ENCODE assay signal across 8 cellular contexts in the genomic region with DNA sequence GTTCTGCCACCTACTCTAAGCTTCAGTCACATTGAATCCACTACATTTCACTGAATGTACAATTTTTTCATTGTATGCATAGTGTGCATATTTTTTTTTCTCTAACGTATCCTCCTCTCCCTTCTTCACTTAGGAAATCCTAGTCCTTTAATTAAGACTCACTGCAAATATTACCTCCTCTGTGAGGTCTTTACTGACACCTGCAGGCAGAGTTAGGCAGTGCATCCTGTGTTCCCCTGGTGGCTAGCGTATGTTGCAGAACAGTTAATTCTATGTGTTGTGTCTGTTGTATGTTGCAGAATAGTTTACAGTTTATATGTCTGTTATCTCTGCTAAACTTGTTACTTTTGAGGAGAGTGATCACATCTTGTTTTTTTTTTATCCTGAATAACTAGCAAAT.
DNase-seq lines count a peak whose midpoint lies in the region; ATAC-seq and TF ChIP-seq lines count a peak whose summit lies in the region.
"Not testable (repeated sequence)": the region's sequence is repeated elsewhere in the genome, so short reads cannot be mapped to it uniquely, and the experiment has no call there.

No MANE protein-coding gene starts in this region.

- ATAC-seq in DND-41 (ENCODE audit: insufficient read depth, low read depth): peak; percentile 95
- ATAC-seq in IMR-90 (ENCODE audit: low read depth): peak; percentile 99
- ATAC-seq in activated CD8-positive, alpha-beta T cell treated with anti-CD3 and anti-CD28 coated beads for 36 hours: peak; percentile 99
- ATAC-seq in central memory CD8-positive, alpha-beta T cell (replicated peaks; ENCODE audit: extremely low read depth, poor library complexity, severe bottlenecking): peak; percentile 89
- peak; percentile 59 for ATAC-seq in left ventricle myocardium superior
- peak; percentile 84 to 86 for ATAC-seq in natural killer cell treated with Interleukin-12 subunit alpha and Interleukin-12 subunit beta and Interleukin-15 and Interleukin-18, amount 100 ng/mL, for 72 hours
- peak; percentile 77 for ATAC-seq in stimulated activated naive CD8-positive, alpha-beta T cell treated with anti-CD3 and anti-CD28 coated beads, Interleukin-15, amount 100 ng/mL, for 72 hours

- H3K36me3 ChIP-seq in DND-41 (ENCODE audit: insufficient read depth, low read length); IMR-90 (ENCODE audit: control insufficient read depth, insufficient read depth, low read length): not testable (repeated sequence)

- H3K56ac ChIP-seq in H9 (ENCODE audit: insufficient read length, low read depth, low read length); IMR-90 (ENCODE audit: extremely low read depth, insufficient read depth, low read length): not testable (repeated sequence)

- H3K9me1 ChIP-seq in IMR-90 (ENCODE audit: insufficient read depth, low read length): not testable (repeated sequence)

- H3K9me3 ChIP-seq in DND-41 (ENCODE audit: insufficient read depth, low read length, severe bottlenecking); H9 (ENCODE audit: control insufficient read depth, low read depth, low read length); IMR-90 (ENCODE audit: control insufficient read depth, insufficient read depth, low read length): not testable (repeated sequence)

- POLR2A ChIA-PET in IMR-90 (lab: Charles Lee; ENCODE audit: unreplicated experiment); activated CD8-positive, alpha-beta T cell treated with anti-CD3 and anti-CD28 coated beads for 36 hours (lab: Charles Lee): not testable (repeated sequence)

- not testable (repeated sequence) for BruUV-seq in IMR-90 (replicated peaks; lab: Mats Ljungman, UMichigan)

- not testable (repeated sequence) for TF ChIP-seq POLR2A in IMR-90 (IDR thresholded peaks at IDR 0.05; ENCODE audit: low read depth, low read length)

- not testable (repeated sequence) for H3K9ac ChIP-seq in DND-41 (ENCODE audit: low read depth, low read length); H9 (ENCODE audit: extremely low read depth, insufficient read length, low read length); IMR-90 (ENCODE audit: low read depth, low read length)

- not testable (repeated sequence) for H4K20me1 ChIP-seq in DND-41 (ENCODE audit: insufficient read depth, low read length); H9 (ENCODE audit: control insufficient read depth, insufficient read depth, insufficient read length); IMR-90 (ENCODE audit: insufficient read depth, low read length)

- H3K4me1 ChIP-seq in DND-41 (ENCODE audit: insufficient read depth, low read length); H9 (ENCODE audit: insufficient read depth, low read length); IMR-90 (ENCODE audit: control insufficient read depth, insufficient read depth, low read length): not testable (repeated sequence)

- not testable (repeated sequence) for H3K9me3 Mint-ChIP-seq in H9; activated CD8-positive, alpha-beta T cell treated with anti-CD3 and anti-CD28 coated beads for 36 hours; central memory CD8-positive, alpha-beta T cell; natural killer cell treated with Interleukin-12 subunit alpha and Interleukin-12 subunit beta and Interleukin-15 and Interleukin-18, amount 100 ng/mL, for 72 hours; stimulated activated naive CD8-positive, alpha-beta T cell treated with anti-CD3 and anti-CD28 coated beads, Interleukin-15, amount 100 ng/mL, for 72 hours

- H3T11ph ChIP-seq in H9 (ENCODE audit: low read length): not testable (repeated sequence)

- not testable (repeated sequence) for H3K23ac ChIP-seq in H9 (ENCODE audit: insufficient read length, low read depth, low read length); IMR-90 (ENCODE audit: low read depth, low read length)

- DNase-seq in DND-41; H9; IMR-90; activated CD8-positive, alpha-beta T cell treated with anti-CD3 and anti-CD28 coated beads for 36 hours; central memory CD8-positive, alpha-beta T cell (ENCODE audit: low spot score in 2 of 2); left ventricle myocardium superior; natural killer cell treated with Interleukin-12 subunit alpha and Interleukin-12 subunit beta and Interleukin-15 and Interleukin-18, amount 100 ng/mL, for 72 hours (ENCODE audit: low spot score); stimulated activated naive CD8-positive, alpha-beta T cell treated with anti-CD3 and anti-CD28 coated beads, Interleukin-15, amount 100 ng/mL, for 72 hours: not testable (repeated sequence)

- not testable (repeated sequence) for H2BK5ac ChIP-seq in H9 (ENCODE audit: insufficient read length, low read length); IMR-90 (ENCODE audit: low read depth, low read length, poor library complexity, severe bottlenecking)

- no CpG with 5 or more reads among the region's 2 CpGs for WGBS in H9 (ENCODE audit: extremely low coverage, insufficient read length, low lambda C conversion rate)
- WGBS in IMR-90 (ENCODE audit: extremely low coverage in 2 of 2, insufficient read length in 1 of 2), 2 experiments: no CpG with 5 or more reads among the region's 2 CpGs

- not testable (repeated sequence) for H3K27me3 Mint-ChIP-seq in H9 (ENCODE audit: low read depth); activated CD8-positive, alpha-beta T cell treated with anti-CD3 and anti-CD28 coated beads for 36 hours; central memory CD8-positive, alpha-beta T cell; natural killer cell treated with Interleukin-12 subunit alpha and Interleukin-12 subunit beta and Interleukin-15 and Interleukin-18, amount 100 ng/mL, for 72 hours; stimulated activated naive CD8-positive, alpha-beta T cell treated with anti-CD3 and anti-CD28 coated beads, Interleukin-15, amount 100 ng/mL, for 72 hours

- not testable (repeated sequence) for H2BK15ac ChIP-seq in H9 (ENCODE audit: low read depth, low read length); IMR-90 (ENCODE audit: low read depth, low read length)

- in situ Hi-C loops in IMR-90 (cut with MboI; ENCODE audit: low sequenced_read_pairs): not testable (repeated sequence)

- dilution Hi-C loops in IMR-90 (cut with HindIII; ENCODE audit: low sequenced_read_pairs, unreplicated experiment): not testable (repeated sequence)

- H3K4me3 Mint-ChIP-seq in H9; activated CD8-positive, alpha-beta T cell treated with anti-CD3 and anti-CD28 coated beads for 36 hours; central memory CD8-positive, alpha-beta T cell; natural killer cell treated with Interleukin-12 subunit alpha and Interleukin-12 subunit beta and Interleukin-15 and Interleukin-18, amount 100 ng/mL, for 72 hours; stimulated activated naive CD8-positive, alpha-beta T cell treated with anti-CD3 and anti-CD28 coated beads, Interleukin-15, amount 100 ng/mL, for 72 hours: not testable (repeated sequence)

- not testable (repeated sequence) for H4K8ac ChIP-seq in H9 (replicated peaks; ENCODE audit: insufficient read length, low read depth, low read length); IMR-90 (ENCODE audit: low read depth in 2 of 2, low read length in 2 of 2)

- H3K27ac Mint-ChIP-seq in H9; activated CD8-positive, alpha-beta T cell treated with anti-CD3 and anti-CD28 coated beads for 36 hours; central memory CD8-positive, alpha-beta T cell (ENCODE audit: low read depth); natural killer cell treated with Interleukin-12 subunit alpha and Interleukin-12 subunit beta and Interleukin-15 and Interleukin-18, amount 100 ng/mL, for 72 hours; stimulated activated naive CD8-positive, alpha-beta T cell treated with anti-CD3 and anti-CD28 coated beads, Interleukin-15, amount 100 ng/mL, for 72 hours: not testable (repeated sequence)

- H2AFZ ChIP-seq in DND-41 (ENCODE audit: low read depth, low read length); H9 (ENCODE audit: low read length); IMR-90 (replicated peaks; ENCODE audit: low read length, poor library complexity): not testable (repeated sequence)

- H3K4me3 ChIP-seq in DND-41 (ENCODE audit: low read depth in 1 of 2, low read length in 2 of 2); IMR-90 (ENCODE audit: insufficient read depth, low read depth, low read length): not testable (repeated sequence)

- not testable (repeated sequence) for H3K4me1 Mint-ChIP-seq in H9; activated CD8-positive, alpha-beta T cell treated with anti-CD3 and anti-CD28 coated beads for 36 hours (ENCODE audit: low read depth); central memory CD8-positive, alpha-beta T cell; natural killer cell treated with Interleukin-12 subunit alpha and Interleukin-12 subunit beta and Interleukin-15 and Interleukin-18, amount 100 ng/mL, for 72 hours (ENCODE audit: low read depth in 2 of 2); stimulated activated naive CD8-positive, alpha-beta T cell treated with anti-CD3 and anti-CD28 coated beads, Interleukin-15, amount 100 ng/mL, for 72 hours

- H2BK12ac ChIP-seq in H9 (ENCODE audit: insufficient read length, low read depth, low read length): not testable (repeated sequence)

- H3K36me3 Mint-ChIP-seq in H9 (ENCODE audit: insufficient read depth in 1 of 3, low read depth in 3 of 3); activated CD8-positive, alpha-beta T cell treated with anti-CD3 and anti-CD28 coated beads for 36 hours (ENCODE audit: low read depth); natural killer cell treated with Interleukin-12 subunit alpha and Interleukin-12 subunit beta and Interleukin-15 and Interleukin-18, amount 100 ng/mL, for 72 hours: not testable (repeated sequence)
- H3K36me3 Mint-ChIP-seq in central memory CD8-positive, alpha-beta T cell (ENCODE audit: insufficient read depth): peaks cover 14% of the 10 kb centered on the region

- not testable (repeated sequence) for H3K18ac ChIP-seq in H9 (ENCODE audit: insufficient read length, low read depth, low read length); IMR-90 (ENCODE audit: low read depth, low read length)

- H3K79me2 ChIP-seq in DND-41 (ENCODE audit: insufficient read depth, low read length); H9 (ENCODE audit: insufficient read depth, low read length): not testable (repeated sequence)

- H3K27me3 ChIP-seq in DND-41 (ENCODE audit: insufficient read depth, low read length, poor library complexity); H9 (ENCODE audit: insufficient read depth, low read length); IMR-90 (ENCODE audit: control insufficient read depth, insufficient read depth, low read length): not testable (repeated sequence)

- H4K5ac ChIP-seq in H9 (ENCODE audit: insufficient read length, low read depth, low read length); IMR-90 (ENCODE audit: low read depth, low read length): not testable (repeated sequence)

- not testable (repeated sequence) for TF ChIP-seq RAD21 in IMR-90 (IDR thresholded peaks at IDR 0.05; ENCODE audit: low read length)

- not testable (repeated sequence) for TF ChIP-seq CTCF in DND-41 (IDR thresholded peaks at IDR 0.05; ENCODE audit: borderline replicate concordance, extremely low read depth, low read length, poor library complexity, severe bottlenecking); IMR-90 (conservative IDR thresholded peaks at IDR 0.05; ENCODE audit: low read depth, low read length); activated CD8-positive, alpha-beta T cell treated with anti-CD3 and anti-CD28 coated beads for 36 hours (IDR thresholded peaks at IDR 0.05)
- peak; percentile 22; the same call in 2 of the 3 replicates for TF ChIP-seq CTCF in H9 (conservative IDR thresholded peaks at IDR 0.05)

- H3K4me2 ChIP-seq in DND-41 (ENCODE audit: insufficient read depth, low read length); H9 (ENCODE audit: insufficient read depth, insufficient read length, low read length); IMR-90 (ENCODE audit: low read depth, low read length): not testable (repeated sequence)

- not testable (repeated sequence) for H3K79me1 ChIP-seq in H9 (ENCODE audit: insufficient read depth, low read depth, low read length, poor library complexity, severe bottlenecking); IMR-90 (ENCODE audit: low read depth in 1 of 2, low read length in 2 of 2)

- H3K14ac ChIP-seq in H9 (ENCODE audit: insufficient read depth, low read length); IMR-90 (replicated peaks; ENCODE audit: low read depth, low read length): not testable (repeated sequence)

- CTCF ChIA-PET in IMR-90 (lab: Yijun Ruan, JAX); activated CD8-positive, alpha-beta T cell treated with anti-CD3 and anti-CD28 coated beads for 36 hours (lab: Charles Lee): not testable (repeated sequence)

- not testable (repeated sequence) for H2AK9ac ChIP-seq in IMR-90 (replicated peaks; ENCODE audit: low read depth, low read length, poor library complexity)

- H3K23me2 ChIP-seq in H9 (ENCODE audit: insufficient read length, low read depth, low read length, poor library complexity, severe bottlenecking): not testable (repeated sequence)

- H3K27ac ChIP-seq in DND-41 (ENCODE audit: low read length); H9 (ENCODE audit: insufficient read length, low read depth, low read length); IMR-90 (ENCODE audit: insufficient read depth, low read length): not testable (repeated sequence)

- H4K91ac ChIP-seq in H9 (ENCODE audit: insufficient read length, low read depth, low read length); IMR-90 (ENCODE audit: insufficient read depth, low read depth, low read length): not testable (repeated sequence)

- not testable (repeated sequence) for H2BK20ac ChIP-seq in H9 (ENCODE audit: low read depth, low read length, poor library complexity, severe bottlenecking); IMR-90 (ENCODE audit: low read depth, low read length)

- H3K4ac ChIP-seq in H9 (ENCODE audit: low read depth, low read length); IMR-90 (ENCODE audit: low read depth, low read length): not testable (repeated sequence)

- not testable (repeated sequence) for H2AK5ac ChIP-seq in H9 (ENCODE audit: insufficient read length, low read length); IMR-90 (ENCODE audit: low read depth, low read length)

- intact Hi-C loops in IMR-90 (cut with micrococcal nuclease); activated CD8-positive, alpha-beta T cell treated with anti-CD3 and anti-CD28 coated beads for 36 hours (cut with micrococcal nuclease); left ventricle myocardium superior (cut with micrococcal nuclease): not testable (repeated sequence)

- not testable (repeated sequence) for H2BK120ac ChIP-seq in H9 (ENCODE audit: low read depth, low read length, poor library complexity, severe bottlenecking); IMR-90 (ENCODE audit: low read depth, low read length)
